Comparison of ENCODE assay signal across 26 cellular contexts in the genomic region with DNA sequence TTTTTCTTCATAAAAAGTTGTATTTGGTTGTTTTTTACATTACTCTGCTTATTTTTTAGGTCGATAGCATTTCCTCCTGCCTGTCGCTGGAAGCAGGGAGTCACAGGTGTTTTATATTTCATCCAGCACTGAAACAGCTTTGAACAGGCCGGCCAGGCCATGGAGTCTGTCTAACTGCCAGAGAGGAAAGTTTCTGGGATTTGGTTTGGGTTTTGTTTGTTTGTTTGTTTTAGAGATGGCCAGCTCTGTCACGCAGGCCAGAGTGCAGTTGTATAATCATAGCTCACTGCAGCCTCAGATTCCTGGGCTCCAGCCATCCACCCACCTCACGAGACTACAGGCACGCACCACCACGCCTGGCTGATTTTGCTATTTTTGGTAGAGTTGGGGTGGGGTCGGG. TPM values are rescaled to one million over a fixed set of nuclear protein-coding genes. Genes with fewer than 3 reads are reported as not detected.
A peak's percentile ranks its signal among the peaks of the same experiment; 100 is the strongest.
DNase-seq lines count a peak whose midpoint lies in the region; ATAC-seq and TF ChIP-seq lines count a peak whose summit lies in the region.
"Had no signal": no experiment of that assay in that cellular context is flagged by ENCODE, and none has a peak within 500 bp of the region (broad histone marks: within the 10 kb centered on the region; RNA-seq: fewer than 3 reads in every experiment).

No MANE protein-coding gene starts in this region.

- DNase-seq in Caki2 (ENCODE audit: low read depth): peak; percentile 79
- peak; percentile 54 for DNase-seq in astrocyte of the hippocampus (ENCODE audit: low read depth, low spot score)
- DNase-seq in left lobe of liver (ENCODE audit: low spot score): peak; percentile 88
- DNase-seq in upper lobe of right lung: peak; percentile 31
- DNase-seq in nucleus accumbens (lab: John Stamatoyannopoulos, UW): no peak
- no peak for DNase-seq in NCI-H1694 treated with DMSO at 0.1 percent for 48 hours (lab: John Stamatoyannopoulos, UW)
- DNase-seq in activated T-cell treated with anti-CD3 and anti-CD28 coated beads, Interleukin-2, amount 50 U/mL, for 1 hour: no peak
- DNase-seq: activated CD4-positive, alpha-beta memory T cell treated with anti-CD3 and anti-CD28 coated beads, Interleukin-2, amount 10 ng/mL, durations not matched to agents 7 days and 5 days; activated CD4-positive, alpha-beta T cell treated with anti-CD3 and anti-CD28 coated beads for 1 hour; activated CD8-positive, alpha-beta memory T cell treated with anti-CD3 and anti-CD28 coated beads, Interleukin-2, amount 50 U/mL, for 4 hours; activated naive CD4-positive, alpha-beta T cell treated with anti-CD3 and anti-CD28 coated beads for 36 hours; adrenal gland; CD4-positive, alpha-beta memory T cell; cerebellar nuclear complex; esophagus squamous epithelium; H7; KG1; left ventricle myocardium superior; NCI-H1417; NCI-H2081; NCI-H524 treated with DMSO at 0.1 percent for 48 hours; PC-3; posterior cingulate gyrus; sigmoid colon; SK-N-SH; stimulated activated CD4-positive, alpha-beta T cell treated with anti-CD3 and anti-CD28 coated beads, Interleukin-4, amount 100 ng/mL, for 4 hours had no signal

- in situ Hi-C loops in Caki2 (cut with HindIII; ENCODE audit: low pct_unique_long_range_greater_than_20kb, low sequenced_read_pairs): no loop called here

- H3K27me3 ChIP-seq in upper lobe of right lung: no peaks in the 10 kb centered on the region
- H3K27me3 ChIP-seq: adrenal gland, esophagus squamous epithelium, sigmoid colon had no signal

- intact Hi-C loops in upper lobe of right lung (cut with DNase I): no loop called here

- H3K4me1 ChIP-seq in upper lobe of right lung: peaks cover 8% of the 10 kb centered on the region
- H3K4me1 ChIP-seq: adrenal gland, esophagus squamous epithelium, sigmoid colon had no signal

- TF ChIP-seq CTCF in upper lobe of right lung (IDR thresholded peaks at IDR 0.05): no peak

- no peaks in the 10 kb centered on the region for H3K9me3 ChIP-seq in upper lobe of right lung
- H3K9me3 ChIP-seq: adrenal gland, esophagus squamous epithelium, sigmoid colon, SK-N-SH had no signal

- H3K4me3 ChIP-seq in upper lobe of right lung: no peak overlapping the region
- H3K4me3 ChIP-seq: adrenal gland, esophagus squamous epithelium, sigmoid colon had no signal

- H3K27ac ChIP-seq in upper lobe of right lung: no peak overlapping the region
- H3K27ac ChIP-seq: adrenal gland, esophagus squamous epithelium, sigmoid colon had no signal

- peaks cover 4% of the 10 kb centered on the region for H3K36me3 ChIP-seq in upper lobe of right lung
- H3K36me3 ChIP-seq: adrenal gland, sigmoid colon had no signal

- peak; percentile 90 for ATAC-seq in left lobe of liver
- no peak for ATAC-seq in upper lobe of right lung
- ATAC-seq: left ventricle myocardium superior, PC-3 had no signal

RNA-seq across cellular contexts. Expression of gene PROSER2, which starts 23.4 kb away (rescaled TPM):
- total RNA-seq in Caki2 (2014; rRNA removed; shearing (Covaris generic); ENCODE audit: low replicate concordance): 83.5 and 84.9 TPM in 2 replicates
- total RNA-seq in left lobe of liver: 38.3 TPM
- 33.3 TPM for total RNA-seq in upper lobe of right lung

Comparison
In these comparisons a context has a peak if more than half of its experiments do, and no peak if none do; other contexts are left out.
1. DNase-seq: peak in Caki2 (single experiment), astrocyte of the hippocampus (single experiment), left lobe of liver (single experiment) and upper lobe of right lung (single experiment); none in nucleus accumbens (0 of 56), NCI-H1694 treated with DMSO at 0.1 percent for 48 hours (single experiment) and activated T-cell treated with anti-CD3 and anti-CD28 coated beads, Interleukin-2, amount 50 U/mL, for 1 hour (single experiment).